ENCODE assay signal across 1 cellular context in the genomic region with DNA sequence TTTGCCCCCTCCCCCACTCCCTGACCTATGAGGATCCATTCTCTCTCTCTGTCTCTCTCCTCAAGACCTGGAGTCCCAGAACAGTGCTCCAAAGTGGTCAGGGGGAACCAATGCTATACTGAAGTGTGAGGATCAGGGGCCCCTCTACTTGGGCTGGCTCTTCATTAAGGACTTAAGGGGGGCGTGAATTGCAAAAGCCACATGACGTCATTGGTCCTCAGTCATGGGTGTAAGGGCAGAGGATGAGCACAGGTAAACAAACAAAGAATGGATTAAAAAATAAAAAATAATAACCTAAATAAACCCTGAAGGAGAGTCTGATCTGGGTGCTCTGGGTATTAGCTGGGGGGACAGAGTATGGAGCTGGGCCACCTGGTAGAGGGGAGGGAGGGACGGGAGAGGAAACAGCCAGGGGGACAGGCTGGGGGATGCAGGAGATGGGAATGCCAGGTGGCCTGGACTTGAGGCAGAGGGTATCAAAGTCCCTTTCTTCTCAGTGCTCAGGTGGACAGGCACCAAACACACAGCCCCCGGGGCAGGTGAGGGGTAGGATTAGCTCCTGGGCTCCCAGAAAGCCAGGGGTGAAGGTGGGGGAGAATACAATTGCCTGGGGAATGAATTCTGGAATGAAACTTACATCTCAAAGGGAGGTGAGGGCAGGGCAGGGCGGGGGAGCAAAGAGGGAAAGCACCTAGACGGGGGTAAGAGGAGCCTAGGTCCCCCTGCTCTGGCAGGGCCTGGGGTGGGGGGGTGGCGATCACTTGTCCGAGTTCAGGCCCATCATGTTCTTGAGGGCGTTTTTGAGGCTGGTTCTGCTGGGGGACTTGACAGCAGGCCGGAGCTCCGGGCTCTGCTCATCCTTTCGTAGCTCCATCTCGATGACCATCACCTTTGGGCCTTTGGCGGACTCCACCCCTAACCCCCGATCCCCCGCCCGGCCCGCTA.
TF ChIP-seq lines count a peak whose summit lies in the region.

No MANE protein-coding gene starts in this region.

TF ChIP-seq in HCT116, 20 proteins besides CTCF, POLR2A, EP300 and RAD21 (continued from another document):
- TF ChIP-seq, protein P1, sequence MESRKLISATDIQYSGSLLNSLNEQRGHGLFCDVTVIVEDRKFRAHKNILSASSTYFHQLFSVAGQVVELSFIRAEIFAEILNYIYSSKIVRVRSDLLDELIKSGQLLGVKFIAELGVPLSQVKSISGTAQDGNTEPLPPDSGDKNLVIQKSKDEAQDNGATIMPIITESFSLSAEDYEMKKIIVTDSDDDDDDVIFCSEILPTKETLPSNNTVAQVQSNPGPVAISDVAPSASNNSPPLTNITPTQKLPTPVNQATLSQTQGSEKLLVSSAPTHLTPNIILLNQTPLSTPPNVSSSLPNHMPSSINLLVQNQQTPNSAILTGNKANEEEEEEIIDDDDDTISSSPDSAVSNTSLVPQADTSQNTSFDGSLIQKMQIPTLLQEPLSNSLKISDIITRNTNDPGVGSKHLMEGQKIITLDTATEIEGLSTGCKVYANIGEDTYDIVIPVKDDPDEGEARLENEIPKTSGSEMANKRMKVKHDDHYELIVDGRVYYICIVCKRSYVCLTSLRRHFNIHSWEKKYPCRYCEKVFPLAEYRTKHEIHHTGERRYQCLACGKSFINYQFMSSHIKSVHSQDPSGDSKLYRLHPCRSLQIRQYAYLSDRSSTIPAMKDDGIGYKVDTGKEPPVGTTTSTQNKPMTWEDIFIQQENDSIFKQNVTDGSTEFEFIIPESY (IDR thresholded peaks at IDR 0.05; ENCODE audit: extremely low read depth, insufficient replicate concordance, low read length) = no peak
- TF ChIP-seq ZNF274 (IDR thresholded peaks at IDR 0.05; ENCODE audit: low read depth, low read length) (no peak), ATF3 (IDR thresholded peaks at IDR 0.05) (no peak), FOSL1 (IDR thresholded peaks at IDR 0.05; ENCODE audit: low read depth) (no peak), EZH2phosphoT487 (IDR thresholded peaks at IDR 0.05; ENCODE audit: borderline replicate concordance) (no peak), SIN3A (IDR thresholded peaks at IDR 0.05; ENCODE audit: low read depth) (no peak), EGR1 (IDR thresholded peaks at IDR 0.05; ENCODE audit: low read depth) (no peak), CEBPB (IDR thresholded peaks at IDR 0.05; ENCODE audit: low read depth) (no peak), SRF (IDR thresholded peaks at IDR 0.05; ENCODE audit: low read depth) (no peak)
- TF ChIP-seq, protein P2, sequence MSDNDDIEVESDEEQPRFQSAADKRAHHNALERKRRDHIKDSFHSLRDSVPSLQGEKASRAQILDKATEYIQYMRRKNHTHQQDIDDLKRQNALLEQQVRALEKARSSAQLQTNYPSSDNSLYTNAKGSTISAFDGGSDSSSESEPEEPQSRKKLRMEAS (IDR thresholded peaks at IDR 0.05) = no peak
